ENCODE assay signal across 23 cellular contexts in genomic region chr17:67617304-67617899, GRCh38.
"Had no signal": no experiment of that assay in that cellular context is flagged by ENCODE, and none has a peak within 500 bp of the region (broad histone marks: within the 10 kb centered on the region; RNA-seq: fewer than 3 reads in every experiment).

No MANE protein-coding gene starts in this region.

- H3K4me3 Mint-ChIP-seq: activated T-cell treated with anti-CD3 and anti-CD28 coated beads, Interleukin-2, amount 50 U/mL, for 4 hours; endodermal cell; memory B cell; nephron; T-cell; T-helper 2 cell treated with Interferon-gamma antibody and Interleukin-4, amounts not matched to agents 5 μg/mL and 100 μg/mL, for 36 hours had no signal

- H3K9me3 ChIP-seq: colonic mucosa, esophagus squamous epithelium, heart left ventricle, sigmoid colon, thyroid gland, upper lobe of right lung had no signal

- H3K4me1 ChIP-seq: colonic mucosa, sigmoid colon, upper lobe of right lung had no signal

- H3K27ac Mint-ChIP-seq: activated T-helper 2 cell treated with anti-CD3 and anti-CD28 coated beads, Interferon-gamma antibody, Interleukin-2, Interleukin-4, amounts not matched to agents 10 μg/mL and 5 μg/mL and 100 μg/mL, durations not matched to agents 14 hours and 24 hours and 36 hours; memory B cell; nephron; T-helper 2 cell treated with Interferon-gamma antibody and Interleukin-4, amounts not matched to agents 5 μg/mL and 100 μg/mL, for 36 hours had no signal

- DNase-seq: activated CD4-positive, alpha-beta T cell treated with anti-CD3 and anti-CD28 coated beads for 4 hours; activated CD4-positive, alpha-beta T cell treated with anti-CD3 and anti-CD28 coated beads, Interleukin-2, amount 50 U/mL, for 48 hours; activated CD8-positive, alpha-beta memory T cell treated with anti-CD3 and anti-CD28 coated beads, Interleukin-2, amount 50 U/mL, for 48 hours; activated naive CD4-positive, alpha-beta T cell treated with Interleukin-2 at 50 U/mL for 16 hours; activated T-cell treated with anti-CD3 and anti-CD28 coated beads, Interleukin-2, amount 50 U/mL, for 4 hours; colonic mucosa; endodermal cell; esophagus squamous epithelium; heart left ventricle; islet precursor cell; left cardiac atrium; occipital lobe; posterior cingulate gyrus; sigmoid colon; stimulated activated CD4-positive, alpha-beta T cell treated with anti-CD3 and anti-CD28 coated beads, Interleukin-4, amount 100 ng/mL, for 1 hour; stimulated activated naive CD4-positive, alpha-beta T cell treated with Interleukin-2 at 50 U/mL for 16 hours; T-cell; thyroid gland; upper lobe of right lung had no signal

- H3K27me3 Mint-ChIP-seq: memory B cell, T-cell had no signal

- H3K27me3 ChIP-seq: colonic mucosa, esophagus squamous epithelium, heart left ventricle, sigmoid colon, thyroid gland, upper lobe of right lung had no signal

- H3K9me3 Mint-ChIP-seq: activated T-cell treated with anti-CD3 and anti-CD28 coated beads, Interleukin-2, amount 50 U/mL, for 4 hours; activated T-helper 2 cell treated with anti-CD3 and anti-CD28 coated beads, Interferon-gamma antibody, Interleukin-2, Interleukin-4, amounts not matched to agents 10 μg/mL and 5 μg/mL and 100 μg/mL, durations not matched to agents 14 hours and 24 hours and 36 hours; endodermal cell; memory B cell; nephron; T-cell; T-helper 2 cell treated with Interferon-gamma antibody and Interleukin-4, amounts not matched to agents 5 μg/mL and 100 μg/mL, for 36 hours had no signal

- H3K4me1 Mint-ChIP-seq: endodermal cell, memory B cell had no signal

- H3K4me3 ChIP-seq: colonic mucosa, esophagus squamous epithelium, heart left ventricle, sigmoid colon, thyroid gland, upper lobe of right lung had no signal

- H3K36me3 ChIP-seq: colonic mucosa, esophagus squamous epithelium, heart left ventricle, sigmoid colon, thyroid gland, upper lobe of right lung had no signal

- H3K27ac ChIP-seq: colonic mucosa, esophagus squamous epithelium, heart left ventricle, sigmoid colon, thyroid gland, upper lobe of right lung had no signal
